1 cellular context compared by ENCODE assay signal in genomic region chr2:71291398-71291797, GRCh38.
TF ChIP-seq lines count a peak whose summit lies in the region.

No MANE protein-coding gene starts in this region.

TF ChIP-seq in GM23338, 12 proteins besides CTCF, POLR2A, EP300 and RAD21 (continued from another document):
- TF ChIP-seq ZNF462 (CRISPR knock-in tag; IDR thresholded peaks at IDR 0.05): no peak
- TF ChIP-seq EZH2phosphoT487 (IDR thresholded peaks at IDR 0.05; ENCODE audit: unreplicated experiment): no peak
TF ChIP-seq in GM23338: peak in this region for 0.
